ENCODE assay signal across 8 cellular contexts in genomic region chr5:34486160-34486765, GRCh38.
A peak's percentile ranks its signal among the peaks of the same experiment; 100 is the strongest.
DNase-seq lines count a peak whose midpoint lies in the region; ATAC-seq and TF ChIP-seq lines count a peak whose summit lies in the region.

No MANE protein-coding gene starts in this region.

- peak; percentile 81 for DNase-seq in AG20443 (ENCODE audit: low spot score)
- peak; percentile 74 for DNase-seq in GM20000 (ENCODE audit: low spot score)
- DNase-seq in NCI-H1105 (lab: John Stamatoyannopoulos, UW) = peak; percentile 74
- peak; percentile 70 for DNase-seq in SK-N-SH
- DNase-seq in activated naive CD8-positive, alpha-beta T cell treated with anti-CD3 and anti-CD28 coated beads, Interleukin-2, amount 10 ng/mL, durations not matched to agents 7 days and 5 days = peak; percentile 63
- peak; percentile 83 for DNase-seq in cardiac septum (ENCODE audit: low spot score)
- peak; percentile 89 for DNase-seq in prostate gland (ENCODE audit: low spot score)
- peak; percentile 87 to 95 for DNase-seq in aorta

- peak; percentile 73 for TF ChIP-seq CTCF in GM20000 (IDR thresholded peaks at IDR 0.05; ENCODE audit: extremely low read depth, missing control alignments)
- peak; percentile 90 for TF ChIP-seq CTCF in SK-N-SH (IDR thresholded peaks at IDR 0.05)
- TF ChIP-seq CTCF in prostate gland (IDR thresholded peaks at IDR 0.05) = peak; percentile 83 to 91 (median 85)

- H3K9me3 ChIP-seq in SK-N-SH (no peaks in the 10 kb centered on the region), prostate gland (no peaks in the 10 kb centered on the region), aorta (ENCODE audit: control insufficient read depth, low read length) (no peaks in the 10 kb centered on the region)

- peaks cover 2% of the 10 kb centered on the region for H3K4me1 Mint-ChIP-seq in activated naive CD8-positive, alpha-beta T cell treated with anti-CD3 and anti-CD28 coated beads, Interleukin-2, amount 10 ng/mL, durations not matched to agents 7 days and 5 days

- peak overlapping the region; percentile 73; the same call in 1 of the 2 replicates for H2AFZ ChIP-seq in SK-N-SH (ENCODE audit: low read depth)

- POLR2A ChIA-PET in SK-N-SH (lab: Yijun Ruan, JAX) = no interaction called here
- POLR2A ChIA-PET in activated naive CD8-positive, alpha-beta T cell treated with anti-CD3 and anti-CD28 coated beads, Interleukin-2, amount 10 ng/mL, durations not matched to agents 7 days and 5 days (lab: Charles Lee) = no interaction called here

- peak; percentile 84 for TF ChIP-seq RAD21 in SK-N-SH (IDR thresholded peaks at IDR 0.05; ENCODE audit: low read length)

- peaks cover 16% of the 10 kb centered on the region for H3F3A ChIP-seq in SK-N-SH (replicated peaks; ENCODE audit: insufficient read depth)

- H3K27me3 ChIP-seq in SK-N-SH (ENCODE audit: insufficient read depth) = no peaks in the 10 kb centered on the region
- no peaks in the 10 kb centered on the region for H3K27me3 ChIP-seq in prostate gland (replicated peaks; ENCODE audit: insufficient read depth)
- no peaks in the 10 kb centered on the region for H3K27me3 ChIP-seq in aorta (ENCODE audit: control insufficient read depth in 1 of 2, insufficient read depth in 2 of 2, low read length in 1 of 2)

- H3K4me3 Mint-ChIP-seq in activated naive CD8-positive, alpha-beta T cell treated with anti-CD3 and anti-CD28 coated beads, Interleukin-2, amount 10 ng/mL, durations not matched to agents 7 days and 5 days = no peak overlapping the region

- H3K4me2 ChIP-seq in SK-N-SH = peak overlapping the region; percentile 34

- intact Hi-C loops in cardiac septum (cut with DNase I) = loop anchor here (1.0 to 5.0 kb wide), 4 partner anchors 33 to 516 kb away; partner anchors contain the start of gene RAI14
- intact Hi-C loops in prostate gland (cut with DNase I) = loop anchor here (1.0 to 5.0 kb wide), 3 partner anchors 36 to 412 kb away; partner anchors contain the start of gene RAI14
- intact Hi-C loops in aorta (cut with DNase I) = loop anchor here (2.0 to 5.0 kb wide), 4 partner anchors 36 to 413 kb away; partner anchors contain the start of gene RAI14 (in 1 of the 2)

- H3K4me3 ChIP-seq in SK-N-SH (ENCODE audit: low read depth in 2 of 2, low read length in 1 of 2) (peak overlapping the region in 1 of 2 experiments; percentile 33; a peak in 1 of 4 replicates), prostate gland (no peak overlapping the region), aorta (ENCODE audit: low read length in 2 of 2) (no peak overlapping the region)

- peak; percentile 56 for ATAC-seq in activated naive CD8-positive, alpha-beta T cell treated with anti-CD3 and anti-CD28 coated beads, Interleukin-2, amount 10 ng/mL, durations not matched to agents 7 days and 5 days (ENCODE audit: low read depth)
- peak; percentile 91 for ATAC-seq in aorta (ENCODE audit: low FRiP score)

- CTCF ChIA-PET in SK-N-SH (lab: Yijun Ruan, JAX) = interaction anchor here (0.6 to 4.7 kb wide), 39 partner anchors 11 to 548 kb away, joined by 3 to 61 read pairs (median 4); partner anchors contain the start of genes C1QTNF3 and DNAJC21

- no peak for TF ChIP-seq POLR2A in prostate gland (IDR thresholded peaks at IDR 0.05)

- H3K9ac ChIP-seq in SK-N-SH = peak overlapping the region; percentile 34; the same call in 1 of the 2 replicates

- peaks cover 0 to 21% of the 10 kb centered on the region in 2 experiments for H3K4me1 ChIP-seq in SK-N-SH (ENCODE audit: control insufficient read depth in 1 of 2, insufficient read depth in 2 of 2, low read depth in 1 of 2, low read length in 1 of 2)
- peaks cover 17% of the 10 kb centered on the region for H3K4me1 ChIP-seq in prostate gland (replicated peaks)
- H3K4me1 ChIP-seq in aorta (ENCODE audit: control insufficient read depth in 1 of 2, insufficient read depth in 2 of 2, low read length in 2 of 2) = peaks cover 5% of the 10 kb centered on the region in 2 donors

- H3K36me3 ChIP-seq in SK-N-SH (replicated peaks in 1 of 2; ENCODE audit: control insufficient read depth in 1 of 2, insufficient read depth in 2 of 2, low read length in 1 of 2) = no peaks in the 10 kb centered on the region
- no peaks in the 10 kb centered on the region for H3K36me3 ChIP-seq in prostate gland
- no peaks in the 10 kb centered on the region for H3K36me3 ChIP-seq in aorta (ENCODE audit: control insufficient read depth in 1 of 2, insufficient read depth in 2 of 2, low read length in 1 of 2)

- no peaks in the 10 kb centered on the region for H3K79me2 ChIP-seq in SK-N-SH (ENCODE audit: insufficient read depth)

- WGBS in SK-N-SH (ENCODE audit: low lambda C conversion rate) = 23% methylated on average over 14 of the region's 14 CpGs
- 13% methylated on average over 14 of the region's 14 CpGs for WGBS in prostate gland
- 7% methylated on average over 14 of the region's 14 CpGs for WGBS in aorta, 2 donors

- no peaks in the 10 kb centered on the region for H4K20me1 ChIP-seq in SK-N-SH (ENCODE audit: insufficient read depth)

- no peak for TF ChIP-seq EP300 in SK-N-SH (IDR thresholded peaks at IDR 0.05; ENCODE audit: borderline replicate concordance in 1 of 2, low read depth in 1 of 2, low read length in 1 of 2)

- H3K9me3 Mint-ChIP-seq in activated naive CD8-positive, alpha-beta T cell treated with anti-CD3 and anti-CD28 coated beads, Interleukin-2, amount 10 ng/mL, durations not matched to agents 7 days and 5 days = no peaks in the 10 kb centered on the region

- H3K9me2 ChIP-seq in SK-N-SH = no peaks in the 10 kb centered on the region

- H3K27ac ChIP-seq in SK-N-SH (ENCODE audit: low read depth in 2 of 2, low read length in 1 of 2) = peak overlapping the region in 1 of 2 experiments; percentile 97; a peak in 2 of 4 replicates
- H3K27ac ChIP-seq in prostate gland = peak overlapping the region; percentile 76 to 90
- H3K27ac ChIP-seq in aorta (ENCODE audit: low read depth in 1 of 2, low read length in 2 of 2) = peak overlapping the region; percentile 92

- H3K27me3 Mint-ChIP-seq in activated naive CD8-positive, alpha-beta T cell treated with anti-CD3 and anti-CD28 coated beads, Interleukin-2, amount 10 ng/mL, durations not matched to agents 7 days and 5 days = peaks cover 27% of the 10 kb centered on the region

- H3K27ac Mint-ChIP-seq in activated naive CD8-positive, alpha-beta T cell treated with anti-CD3 and anti-CD28 coated beads, Interleukin-2, amount 10 ng/mL, durations not matched to agents 7 days and 5 days = no peak overlapping the region

- H3K36me3 Mint-ChIP-seq in activated naive CD8-positive, alpha-beta T cell treated with anti-CD3 and anti-CD28 coated beads, Interleukin-2, amount 10 ng/mL, durations not matched to agents 7 days and 5 days = no peaks in the 10 kb centered on the region

TF ChIP-seq in SK-N-SH, 30 proteins besides CTCF, POLR2A, EP300 and RAD21:
- TF ChIP-seq NFIC (IDR thresholded peaks at IDR 0.05; ENCODE audit: borderline replicate concordance) = no peak
- TF ChIP-seq EZH2phosphoT487 (IDR thresholded peaks at IDR 0.05; ENCODE audit: borderline replicate concordance, low read depth) = no peak
- TF ChIP-seq SMC3 (IDR thresholded peaks at IDR 0.05; ENCODE audit: low read depth, low read length) = peak; percentile 77
- peak; percentile 24; the same call in 1 of the 2 replicates for TF ChIP-seq TCF12 (IDR thresholded peaks at IDR 0.05)
TF ChIP-seq in SK-N-SH: peak in this region for 2.
